Comparison of ENCODE assay signal across 14 cellular contexts in the genomic region with DNA sequence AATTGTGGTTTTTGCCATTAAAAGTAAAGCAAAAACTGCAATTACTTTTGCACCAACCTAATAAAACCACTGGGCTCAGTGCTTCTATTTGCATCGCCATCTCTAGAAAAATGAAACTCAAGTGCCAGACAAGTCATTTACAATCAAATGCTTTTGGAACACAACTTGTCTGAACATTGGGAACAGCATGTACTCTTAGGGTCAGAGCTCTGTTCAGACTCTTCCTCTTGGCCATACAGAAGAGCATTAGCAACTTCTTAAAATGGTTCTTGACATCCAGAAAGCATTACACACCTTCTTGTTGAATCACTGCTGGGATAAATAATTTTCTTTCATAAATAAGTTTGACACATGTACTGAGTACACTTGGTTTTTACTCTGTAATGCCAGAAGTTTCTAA.
DNase-seq lines count a peak whose midpoint lies in the region; ATAC-seq and TF ChIP-seq lines count a peak whose summit lies in the region.
"Had no signal": no experiment of that assay in that cellular context is flagged by ENCODE, and none has a peak within 500 bp of the region (broad histone marks: within the 10 kb centered on the region; RNA-seq: fewer than 3 reads in every experiment).

No MANE protein-coding gene starts in this region.

- peak overlapping the region; percentile 58 for H3K27ac ChIP-seq in rectal smooth muscle tissue (ENCODE audit: low read depth, low read length)
- H3K27ac ChIP-seq in uterus: peak overlapping the region; percentile 82 to 89
- H3K27ac ChIP-seq: right lobe of liver, SJSA1 had no signal

- H3K4me3 ChIP-seq in rectal smooth muscle tissue (ENCODE audit: low read length): no peak overlapping the region
- H3K4me3 ChIP-seq in uterus: no peak overlapping the region
- H3K4me3 ChIP-seq: coronary artery, right lobe of liver, SJSA1 had no signal

- DNase-seq in chondrocyte (ENCODE audit: low spot score) (no peak), left ventricle myocardium superior (no peak), uterus (peak in 1 of 2 donors; percentile 50), AML-193 (lab: John Stamatoyannopoulos, UW) (no peak), erythroblast (lab: John Stamatoyannopoulos, UW) (no peak), NCI-H1417 (lab: John Stamatoyannopoulos, UW) (no peak)
- DNase-seq: activated effector memory CD4-positive, alpha-beta T cell treated with anti-CD3 and anti-CD28 coated beads, Interleukin-2, amount 50 U/mL, for 16 hours; GDM1; NCI-H2029; NCI-H526; right lobe of liver had no signal

- peak overlapping the region; percentile 6 for H3K27ac Mint-ChIP-seq in chondrocyte (ENCODE audit: unreplicated experiment)

- ATAC-seq in left ventricle myocardium superior: peak; percentile 87
- ATAC-seq: right lobe of liver had no signal

- H3K36me3 ChIP-seq in rectal smooth muscle tissue (ENCODE audit: control insufficient read depth, insufficient read depth, low read length) (no peaks in the 10 kb centered on the region), uterus (no peaks in the 10 kb centered on the region)
- H3K36me3 ChIP-seq: right lobe of liver, SJSA1 had no signal

- no peak for TF ChIP-seq POLR2A in uterus (IDR thresholded peaks at IDR 0.05)
- TF ChIP-seq POLR2A in erythroblast (IDR thresholded peaks at IDR 0.05; ENCODE audit: low read length): no peak

- peaks cover 3% of the 10 kb centered on the region for H3K4me1 ChIP-seq in rectal smooth muscle tissue (ENCODE audit: control insufficient read depth, insufficient read depth, low read length)
- H3K4me1 ChIP-seq in uterus: peaks cover 16 to 21% of the 10 kb centered on the region in 2 donors
- H3K4me1 ChIP-seq: right lobe of liver had no signal

- no peaks in the 10 kb centered on the region for H3K27me3 Mint-ChIP-seq in chondrocyte (ENCODE audit: low read depth)

- no peak overlapping the region for H3K9ac ChIP-seq in rectal smooth muscle tissue (ENCODE audit: low read length)

- H3K4me1 Mint-ChIP-seq in chondrocyte (ENCODE audit: low read depth): peaks cover 55% of the 10 kb centered on the region

- H3K36me3 Mint-ChIP-seq in chondrocyte (ENCODE audit: low read depth): no peaks in the 10 kb centered on the region

- no peaks in the 10 kb centered on the region for H3K27me3 ChIP-seq in rectal smooth muscle tissue (ENCODE audit: control insufficient read depth, insufficient read depth, low read length)
- no peaks in the 10 kb centered on the region for H3K27me3 ChIP-seq in uterus
- H3K27me3 ChIP-seq: right lobe of liver, SJSA1 had no signal

- no peak for TF ChIP-seq CTCF in chondrocyte (IDR thresholded peaks at IDR 0.05)
- no peak for TF ChIP-seq CTCF in uterus (IDR thresholded peaks at IDR 0.05)

- no peaks in the 10 kb centered on the region for H3K9me3 ChIP-seq in uterus
- H3K9me3 ChIP-seq: right lobe of liver, SJSA1 had no signal

- intact Hi-C loops in left ventricle myocardium superior (cut with micrococcal nuclease): no loop called here
- intact Hi-C loops in uterus (cut with DNase I; ENCODE audit: low total_unique reads): no loop called here

- no peaks in the 10 kb centered on the region for H3K9me3 Mint-ChIP-seq in chondrocyte (ENCODE audit: low read depth)

- no peak overlapping the region for H3K4me3 Mint-ChIP-seq in chondrocyte (ENCODE audit: unreplicated experiment)
